Comparison of ENCODE assay signal across 15 cellular contexts in the genomic region with DNA sequence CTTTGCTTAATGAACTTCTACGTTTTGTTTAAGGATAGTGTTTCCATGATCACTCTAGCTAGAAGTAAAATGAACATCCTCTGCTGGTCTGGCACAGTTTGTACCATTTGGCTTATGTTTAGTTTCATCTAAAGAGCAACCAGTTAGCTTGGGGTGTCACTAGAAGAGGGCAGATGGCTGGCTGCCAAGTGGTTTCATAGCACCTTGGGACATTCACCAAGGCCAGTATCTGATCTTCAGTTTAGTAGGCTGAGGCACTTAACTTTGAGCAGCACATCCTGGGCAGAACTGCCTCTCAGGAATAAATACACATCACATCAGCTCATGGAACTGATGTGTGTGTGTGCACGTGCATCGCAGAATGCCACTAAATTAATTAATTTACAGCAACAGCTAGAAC.
A peak's percentile ranks its signal among the peaks of the same experiment; 100 is the strongest.
DNase-seq lines count a peak whose midpoint lies in the region; ATAC-seq, FAIRE-seq and TF ChIP-seq lines count a peak whose summit lies in the region.
"Had no signal": no experiment of that assay in that cellular context is flagged by ENCODE, and none has a peak within 500 bp of the region (broad histone marks: within the 10 kb centered on the region; RNA-seq: fewer than 3 reads in every experiment).

No MANE protein-coding gene starts in this region.

- no peaks in the 10 kb centered on the region for H3K79me2 ChIP-seq in osteoblast (ENCODE audit: insufficient read depth, low read length)

- no peak overlapping the region for H3K4me3 Mint-ChIP-seq in activated naive CD8-positive, alpha-beta T cell treated with anti-CD3 and anti-CD28 coated beads, Interleukin-2, amount 50 U/mL, for 24 hours
- H3K4me3 Mint-ChIP-seq in activated naive CD8-positive, alpha-beta T cell treated with anti-CD3 and anti-CD28 coated beads for 36 hours, result no peak overlapping the region
- no peak overlapping the region for H3K4me3 Mint-ChIP-seq in activated CD8-positive, alpha-beta T cell treated with anti-CD3 and anti-CD28 coated beads for 36 hours
- no peak overlapping the region for H3K4me3 Mint-ChIP-seq in mesothelial cell of epicardium
- H3K4me3 Mint-ChIP-seq: activated CD4-positive, alpha-beta memory T cell treated with anti-CD3 and anti-CD28 coated beads for 36 hours; effector memory CD8-positive, alpha-beta T cell had no signal

- no peak overlapping the region for H3K4me3 ChIP-seq in osteoblast (ENCODE audit: insufficient read depth, low read length)
- H3K4me3 ChIP-seq in kidney (ENCODE audit: low read length in 2 of 2), result no peak overlapping the region
- H3K4me3 ChIP-seq: SK-N-MC had no signal

- no peaks in the 10 kb centered on the region for H3K36me3 Mint-ChIP-seq in activated naive CD8-positive, alpha-beta T cell treated with anti-CD3 and anti-CD28 coated beads, Interleukin-2, amount 50 U/mL, for 24 hours (ENCODE audit: low read depth)
- H3K36me3 Mint-ChIP-seq in activated naive CD8-positive, alpha-beta T cell treated with anti-CD3 and anti-CD28 coated beads for 36 hours, result no peaks in the 10 kb centered on the region
- no peaks in the 10 kb centered on the region for H3K36me3 Mint-ChIP-seq in activated CD8-positive, alpha-beta T cell treated with anti-CD3 and anti-CD28 coated beads for 36 hours (ENCODE audit: low read depth)
- no peaks in the 10 kb centered on the region for H3K36me3 Mint-ChIP-seq in mesothelial cell of epicardium
- H3K36me3 Mint-ChIP-seq: activated CD4-positive, alpha-beta memory T cell treated with anti-CD3 and anti-CD28 coated beads for 36 hours had no signal

- H3K4me1 ChIP-seq in osteoblast (ENCODE audit: insufficient read depth, low read length), result peaks cover 23% of the 10 kb centered on the region
- peaks cover 2 to 6% of the 10 kb centered on the region in 2 donors for H3K4me1 ChIP-seq in kidney (ENCODE audit: control insufficient read depth in 1 of 2, insufficient read depth in 1 of 2, low read depth in 1 of 2, low read length in 2 of 2)

- H4K20me1 ChIP-seq in osteoblast (ENCODE audit: insufficient read depth, low read length), result no peaks in the 10 kb centered on the region

- CTCF ChIA-PET in activated CD8-positive, alpha-beta T cell treated with anti-CD3 and anti-CD28 coated beads for 36 hours (lab: Charles Lee), result no interaction called here

- no peaks in the 10 kb centered on the region for H3K9me3 ChIP-seq in osteoblast (ENCODE audit: low read depth, low read length)
- H3K9me3 ChIP-seq in kidney (ENCODE audit: control insufficient read depth in 1 of 2, low read length in 2 of 2), result no peaks in the 10 kb centered on the region

- FAIRE-seq in kidney (lab: Jason Lieb, UNC), result no peak

- H2AFZ ChIP-seq in osteoblast (ENCODE audit: low read length), result peak overlapping the region; percentile 47

- ATAC-seq in activated naive CD8-positive, alpha-beta T cell treated with anti-CD3 and anti-CD28 coated beads, Interleukin-2, amount 50 U/mL, for 24 hours, result peak; percentile 24
- ATAC-seq in GM21825 (IDR thresholded peaks at IDR 0.05; ENCODE audit: unreplicated experiment) (peak; percentile 56), HG03175 (IDR thresholded peaks at IDR 0.05; ENCODE audit: unreplicated experiment) (peak; percentile 63)
- ATAC-seq in activated CD8-positive, alpha-beta T cell treated with anti-CD3 and anti-CD28 coated beads for 36 hours, result no peak
- ATAC-seq: effector memory CD8-positive, alpha-beta T cell had no signal

- peaks cover 4% of the 10 kb centered on the region for H3K27me3 Mint-ChIP-seq in activated naive CD8-positive, alpha-beta T cell treated with anti-CD3 and anti-CD28 coated beads, Interleukin-2, amount 50 U/mL, for 24 hours
- H3K27me3 Mint-ChIP-seq in activated naive CD8-positive, alpha-beta T cell treated with anti-CD3 and anti-CD28 coated beads for 36 hours, result no peaks in the 10 kb centered on the region
- peaks cover 2% of the 10 kb centered on the region for H3K27me3 Mint-ChIP-seq in activated CD8-positive, alpha-beta T cell treated with anti-CD3 and anti-CD28 coated beads for 36 hours
- H3K27me3 Mint-ChIP-seq in mesothelial cell of epicardium (ENCODE audit: low read depth), result no peaks in the 10 kb centered on the region

- no peak for DNase-seq in activated naive CD8-positive, alpha-beta T cell treated with anti-CD3 and anti-CD28 coated beads, Interleukin-2, amount 50 U/mL, for 24 hours
- DNase-seq in activated naive CD8-positive, alpha-beta T cell treated with anti-CD3 and anti-CD28 coated beads for 36 hours, result no peak
- DNase-seq in osteoblast (ENCODE audit: insufficient read length, low spot score, missing footprints) (no peak), kidney (no peak), mesothelial cell of epicardium (ENCODE audit: low spot score in 2 of 2, unreplicated experiment in 2 of 2) (no peak)
- no peak for DNase-seq in activated CD8-positive, alpha-beta T cell treated with anti-CD3 and anti-CD28 coated beads for 36 hours
- DNase-seq: 8988T; activated CD4-positive, alpha-beta memory T cell treated with anti-CD3 and anti-CD28 coated beads for 36 hours; DMS53; effector memory CD8-positive, alpha-beta T cell; hippocampal formation; NCI-H524 had no signal

- H3K9ac ChIP-seq in kidney (ENCODE audit: low read length in 2 of 2), result no peak overlapping the region

- no peaks in the 10 kb centered on the region for H3K36me3 ChIP-seq in osteoblast (ENCODE audit: insufficient read depth, low read length)
- no peaks in the 10 kb centered on the region for H3K36me3 ChIP-seq in kidney (ENCODE audit: control insufficient read depth in 1 of 2, insufficient read depth in 2 of 2, low read length in 2 of 2)

- POLR2A ChIA-PET in activated CD8-positive, alpha-beta T cell treated with anti-CD3 and anti-CD28 coated beads for 36 hours (lab: Charles Lee), result no interaction called here

- no peak overlapping the region for H3K27ac Mint-ChIP-seq in activated naive CD8-positive, alpha-beta T cell treated with anti-CD3 and anti-CD28 coated beads, Interleukin-2, amount 50 U/mL, for 24 hours
- no peak overlapping the region for H3K27ac Mint-ChIP-seq in activated naive CD8-positive, alpha-beta T cell treated with anti-CD3 and anti-CD28 coated beads for 36 hours
- H3K27ac Mint-ChIP-seq in activated CD8-positive, alpha-beta T cell treated with anti-CD3 and anti-CD28 coated beads for 36 hours, result no peak overlapping the region
- H3K27ac Mint-ChIP-seq in mesothelial cell of epicardium, result no peak overlapping the region
- H3K27ac Mint-ChIP-seq: activated CD4-positive, alpha-beta memory T cell treated with anti-CD3 and anti-CD28 coated beads for 36 hours; effector memory CD8-positive, alpha-beta T cell had no signal

- H3K4me2 ChIP-seq in osteoblast (ENCODE audit: insufficient read depth, low read length), result no peak overlapping the region

- H3K27ac ChIP-seq in osteoblast (ENCODE audit: low read depth, low read length) (no peak overlapping the region), kidney (ENCODE audit: low read depth in 2 of 2, low read length in 2 of 2) (no peak overlapping the region)
- H3K27ac ChIP-seq: SK-N-MC had no signal

- no peaks in the 10 kb centered on the region for H3K9me3 Mint-ChIP-seq in activated naive CD8-positive, alpha-beta T cell treated with anti-CD3 and anti-CD28 coated beads, Interleukin-2, amount 50 U/mL, for 24 hours
- H3K9me3 Mint-ChIP-seq in activated naive CD8-positive, alpha-beta T cell treated with anti-CD3 and anti-CD28 coated beads for 36 hours, result no peaks in the 10 kb centered on the region
- H3K9me3 Mint-ChIP-seq in activated CD8-positive, alpha-beta T cell treated with anti-CD3 and anti-CD28 coated beads for 36 hours, result no peaks in the 10 kb centered on the region
- peaks cover 5% of the 10 kb centered on the region for H3K9me3 Mint-ChIP-seq in mesothelial cell of epicardium
- H3K9me3 Mint-ChIP-seq: activated CD4-positive, alpha-beta memory T cell treated with anti-CD3 and anti-CD28 coated beads for 36 hours had no signal

- intact Hi-C loops in activated CD8-positive, alpha-beta T cell treated with anti-CD3 and anti-CD28 coated beads for 36 hours (cut with micrococcal nuclease), result no loop called here
- intact Hi-C loops in kidney (cut with DNase I), result no loop called here

- no peaks in the 10 kb centered on the region for H3K4me1 Mint-ChIP-seq in activated naive CD8-positive, alpha-beta T cell treated with anti-CD3 and anti-CD28 coated beads, Interleukin-2, amount 50 U/mL, for 24 hours
- H3K4me1 Mint-ChIP-seq in activated naive CD8-positive, alpha-beta T cell treated with anti-CD3 and anti-CD28 coated beads for 36 hours, result no peaks in the 10 kb centered on the region
- no peaks in the 10 kb centered on the region for H3K4me1 Mint-ChIP-seq in activated CD8-positive, alpha-beta T cell treated with anti-CD3 and anti-CD28 coated beads for 36 hours (ENCODE audit: low read depth)
- H3K4me1 Mint-ChIP-seq in mesothelial cell of epicardium, result peaks cover 18% of the 10 kb centered on the region

- H3K27me3 ChIP-seq in osteoblast (ENCODE audit: insufficient read depth, low read length), result no peaks in the 10 kb centered on the region

- no peak for TF ChIP-seq CTCF in osteoblast (IDR thresholded peaks at IDR 0.05; ENCODE audit: extremely low read depth, low read depth, low read length)
- TF ChIP-seq CTCF in activated CD8-positive, alpha-beta T cell treated with anti-CD3 and anti-CD28 coated beads for 36 hours (IDR thresholded peaks at IDR 0.05), result no peak
- TF ChIP-seq CTCF in kidney (IDR thresholded peaks at IDR 0.05; ENCODE audit: borderline replicate concordance, extremely low read depth, insufficient read depth), result no peak
- no peak for TF ChIP-seq CTCF in mesothelial cell of epicardium (IDR thresholded peaks at IDR 0.05; ENCODE audit: unreplicated experiment)
